In genomic region chr6:113048741-113049140, GRCh38 we compare ENCODE assay signal across 26 cellular contexts.
DNase-seq lines count a peak whose midpoint lies in the region; ATAC-seq, FAIRE-seq and TF ChIP-seq lines count a peak whose summit lies in the region.
"Had no signal": no experiment of that assay in that cellular context is flagged by ENCODE, and none has a peak within 500 bp of the region (broad histone marks: within the 10 kb centered on the region; RNA-seq: fewer than 3 reads in every experiment).

No MANE protein-coding gene starts in this region.

- ATAC-seq in right lobe of liver = no peak
- ATAC-seq: GM23338, HCT116, Right ventricle myocardium inferior had no signal

- no peak overlapping the region for H3K27ac Mint-ChIP-seq in astrocyte (ENCODE audit: unreplicated experiment)
- H3K27ac Mint-ChIP-seq: CD4-positive, CD25-positive, alpha-beta regulatory T cell; IgD-negative memory B cell had no signal

- FAIRE-seq in astrocyte (lab: Jason Lieb, UNC) (no peak), H1 (lab: Jason Lieb, UNC) (no peak)
- FAIRE-seq: G401.6, GM18507, HTR-8/SVneo, RCC 7860 had no signal

- no peaks in the 10 kb centered on the region for H3K79me1 ChIP-seq in H1 (ENCODE audit: low read depth, low read length)

- DNase-seq in HCEC 1CT = peak; percentile 23
- DNase-seq in astrocyte (ENCODE audit: low read depth) = peak; percentile 18
- DNase-seq in H1 (ENCODE audit: low read depth in 1 of 2, low spot score in 2 of 2) = no peak
- peak; percentile 43 for DNase-seq in iris pigment epithelial cell (ENCODE audit: low read depth)
- DNase-seq in middle frontal gyrus (ENCODE audit: extremely low spot score, low spot score) = no peak
- DNase-seq in NCI-H446 (lab: John Stamatoyannopoulos, UW) = no peak
- DNase-seq in G401 (ENCODE audit: low spot score) = no peak
- DNase-seq in right lobe of liver = no peak
- DNase-seq: CD4-positive, CD25-positive, alpha-beta regulatory T cell; COR-L47; DMS79 treated with DMSO at 0.1 percent for 48 hours; Karpas-422; MV-4-11; NCI-H1105 treated with DMSO at 0.1 percent for 48 hours; NCI-H2029 treated with DMSO at 0.1 percent for 48 hours; NCI-H345; NCI-H524 treated with DMSO at 0.1 percent for 48 hours had no signal

- H2BK15ac ChIP-seq in H1 (ENCODE audit: low read length) = no peak overlapping the region

- H3K4me3 ChIP-seq in astrocyte (ENCODE audit: insufficient read depth, low read depth, low read length) (no peak overlapping the region), H1 (ENCODE audit: extremely low read depth in 1 of 4, insufficient read depth in 2 of 4, low read depth in 3 of 4, low read length in 4 of 4) (no peak overlapping the region), right lobe of liver (no peak overlapping the region)
- H3K4me3 ChIP-seq: GM23338, SK-N-MC had no signal

- H4K5ac ChIP-seq in H1 (ENCODE audit: insufficient read length, low read depth, low read length) = no peak overlapping the region

- no peak overlapping the region for H2BK12ac ChIP-seq in H1 (ENCODE audit: low read depth, low read length)

- TF ChIP-seq CTCF in astrocyte (IDR thresholded peaks at IDR 0.05; ENCODE audit: insufficient read depth, low read depth, low read length) (no peak), H1 (IDR thresholded peaks at IDR 0.05; ENCODE audit: control extremely low read depth in 1 of 3, insufficient read depth in 1 of 3, low read depth in 1 of 3, low read length in 3 of 3) (no peak), right lobe of liver (IDR thresholded peaks at IDR 0.05) (no peak)

- H2BK120ac ChIP-seq in H1 (replicated peaks; ENCODE audit: low read depth, low read length) = no peak overlapping the region

- no peak overlapping the region for H2AK5ac ChIP-seq in H1 (ENCODE audit: low read depth, low read length)

- no peak overlapping the region for H4K91ac ChIP-seq in H1 (replicated peaks; ENCODE audit: insufficient read length, low read length)

- in situ Hi-C loops in G401 (cut with HindIII; ENCODE audit: low sequenced_read_pairs) = no loop called here

- H3K4me1 ChIP-seq in astrocyte (ENCODE audit: insufficient read depth, low read length) = peaks cover 31% of the 10 kb centered on the region
- peaks cover 0 to 5% (median 0%) of the 10 kb centered on the region in 4 experiments; a peak in 1 of 7 replicates for H3K4me1 ChIP-seq in H1 (replicated peaks in 1 of 4; ENCODE audit: control insufficient read depth in 3 of 4, insufficient read depth in 4 of 4, low read length in 3 of 4)
- no peaks in the 10 kb centered on the region for H3K4me1 ChIP-seq in right lobe of liver

- no peak overlapping the region for H3K23ac ChIP-seq in H1 (ENCODE audit: insufficient read length)

- H3K56ac ChIP-seq in H1 (replicated peaks; ENCODE audit: insufficient read length, low read depth, low read length) = no peak overlapping the region

- H3K9ac ChIP-seq in astrocyte (ENCODE audit: low read length) (no peak overlapping the region), H1 (replicated peaks in 1 of 4; ENCODE audit: extremely low read depth in 1 of 4, low read depth in 3 of 4, low read length in 3 of 4) (no peak overlapping the region)

- no peaks in the 10 kb centered on the region for H3K9me3 Mint-ChIP-seq in astrocyte (ENCODE audit: unreplicated experiment)
- H3K9me3 Mint-ChIP-seq: GM23338, IgD-negative memory B cell had no signal

- WGBS in H1 (ENCODE audit: extremely low coverage in 1 of 2, insufficient coverage in 1 of 2, insufficient read length in 1 of 2, insufficient replicate concordance in 2 of 2, low coverage in 1 of 2, low lambda C conversion rate in 2 of 2, missing lambda C conversion rate in 1 of 2), 2 experiments = 96% methylated on average over 3 of the region's 3 CpGs; no CpG with 5 or more reads in 1 of the 2 experiments
- WGBS in right lobe of liver (ENCODE audit: insufficient coverage, low coverage, low lambda C conversion rate, missing lambda C conversion rate) = 43% methylated on average over 3 of the region's 3 CpGs

- POLR2A ChIA-PET in H1 (lab: Charles Lee; ENCODE audit: partially characterized antibody) = no interaction called here

- H3K36me3 Mint-ChIP-seq in astrocyte (ENCODE audit: low read depth, unreplicated experiment) = no peaks in the 10 kb centered on the region
- H3K36me3 Mint-ChIP-seq: CD4-positive, CD25-positive, alpha-beta regulatory T cell; IgD-negative memory B cell had no signal

- H3K4ac ChIP-seq in H1 (replicated peaks; ENCODE audit: insufficient read length, low read depth, low read length) = no peak overlapping the region

- no peak for TF ChIP-seq RAD21 in H1 (IDR thresholded peaks at IDR 0.05 in 1 of 2, conservative IDR thresholded peaks at IDR 0.05 in 1 of 2; ENCODE audit: low read depth in 2 of 2, low read length in 2 of 2)

- no peak overlapping the region for H2AFZ ChIP-seq in astrocyte (ENCODE audit: low read depth, low read length)
- 0 out of 2 replicates have a peak overlapping the region, but pooled peaks have one; percentile 3 for H2AFZ ChIP-seq in H1 (ENCODE audit: low read length)

- no peak overlapping the region for H3K4me3 Mint-ChIP-seq in astrocyte (ENCODE audit: unreplicated experiment)
- H3K4me3 Mint-ChIP-seq: CD4-positive, CD25-positive, alpha-beta regulatory T cell; GM23338; IgD-negative memory B cell had no signal

- H2BK20ac ChIP-seq in H1 (ENCODE audit: low read length) = no peak overlapping the region

- intact Hi-C loops in right lobe of liver (cut with DNase I) = no loop called here

- H3K27me3 ChIP-seq in astrocyte (ENCODE audit: insufficient read depth, low read length) (no peaks in the 10 kb centered on the region), H1 (replicated peaks in 1 of 4; ENCODE audit: control insufficient read depth in 3 of 4, extremely low read depth in 1 of 4, insufficient read depth in 3 of 4, low read length in 3 of 4) (no peaks in the 10 kb centered on the region), right lobe of liver (no peaks in the 10 kb centered on the region)

- H3K23me2 ChIP-seq in H1 (ENCODE audit: low read depth, low read length) = no peaks in the 10 kb centered on the region

- CTCF ChIA-PET in H1 (lab: Charles Lee; ENCODE audit: partially characterized antibody) = interaction anchor here (0.8 kb wide), 1 partner anchor 18 kb away, joined by 3 read pairs; no protein-coding TSS in a partner anchor

- H3K18ac ChIP-seq in H1 (ENCODE audit: extremely low read depth, low read length) = no peak overlapping the region

- no peaks in the 10 kb centered on the region for H3K79me2 ChIP-seq in astrocyte (ENCODE audit: insufficient read depth, low read length)
- no peaks in the 10 kb centered on the region for H3K79me2 ChIP-seq in H1 (ENCODE audit: control insufficient read depth in 1 of 2, insufficient read depth in 2 of 2, low read length in 2 of 2)

- H3K9me3 ChIP-seq in astrocyte (ENCODE audit: insufficient read depth, low read depth, low read length) (no peaks in the 10 kb centered on the region), H1 (ENCODE audit: insufficient read depth in 2 of 2, low read depth in 1 of 2, low read length in 1 of 2) (no peaks in the 10 kb centered on the region), right lobe of liver (no peaks in the 10 kb centered on the region)

- peaks cover 21% of the 10 kb centered on the region for H3K4me1 Mint-ChIP-seq in astrocyte (ENCODE audit: low read depth, unreplicated experiment)
- H3K4me1 Mint-ChIP-seq: CD4-positive, CD25-positive, alpha-beta regulatory T cell; IgD-negative memory B cell had no signal

- H3K4me2 ChIP-seq in astrocyte (ENCODE audit: low read length) = no peak overlapping the region
- no peak overlapping the region for H3K4me2 ChIP-seq in H1 (ENCODE audit: insufficient read depth in 1 of 2, low read depth in 2 of 2, low read length in 2 of 2)
- H3K4me2 ChIP-seq: GM23338 had no signal

- H4K20me1 ChIP-seq in astrocyte (ENCODE audit: insufficient read depth, low read length) = no peaks in the 10 kb centered on the region
- no peaks in the 10 kb centered on the region for H4K20me1 ChIP-seq in H1 (replicated peaks in 1 of 2; ENCODE audit: control insufficient read depth in 1 of 2, insufficient read depth in 2 of 2, low read length in 2 of 2)

- no peak for TF ChIP-seq POLR2A in H1 (IDR thresholded peaks at IDR 0.05; ENCODE audit: control extremely low read depth in 1 of 2, low read depth in 2 of 2, low read length in 2 of 2)
- no peak for TF ChIP-seq POLR2A in right lobe of liver (IDR thresholded peaks at IDR 0.05)

- H3K27ac ChIP-seq in astrocyte (ENCODE audit: low read depth, low read length) (no peak overlapping the region), H1 (ENCODE audit: low read depth, low read length) (no peak overlapping the region), right lobe of liver (no peak overlapping the region)
- H3K27ac ChIP-seq: SK-N-MC had no signal

- H3K36me3 ChIP-seq in astrocyte (ENCODE audit: insufficient read depth, low read length) (no peaks in the 10 kb centered on the region), H1 (ENCODE audit: control insufficient read depth in 2 of 4, insufficient read depth in 4 of 4, low read length in 3 of 4) (no peaks in the 10 kb centered on the region), right lobe of liver (no peaks in the 10 kb centered on the region)

- H4K8ac ChIP-seq in H1 (ENCODE audit: extremely low read depth, insufficient read depth, low read length) = no peak overlapping the region

- TF ChIP-seq EP300 in H1 (IDR thresholded peaks at IDR 0.05; ENCODE audit: borderline replicate concordance in 1 of 2, low read depth in 2 of 2, low read length in 2 of 2) = no peak

- no peak overlapping the region for H2BK5ac ChIP-seq in H1 (ENCODE audit: low read depth, low read length)

- no peak overlapping the region for H3K14ac ChIP-seq in H1 (ENCODE audit: insufficient read length)

- H3K27me3 Mint-ChIP-seq in astrocyte (ENCODE audit: low read depth, unreplicated experiment) = no peaks in the 10 kb centered on the region
- H3K27me3 Mint-ChIP-seq: CD4-positive, CD25-positive, alpha-beta regulatory T cell; IgD-negative memory B cell had no signal

TF ChIP-seq in H1, 55 proteins besides CTCF, POLR2A, EP300 and RAD21 (continues in another document):
- no peak for TF ChIP-seq GABPA (IDR thresholded peaks at IDR 0.05; ENCODE audit: borderline replicate concordance, insufficient read depth, low read length)
- TF ChIP-seq BCL11A (IDR thresholded peaks at IDR 0.05; ENCODE audit: low read depth in 2 of 2, low read length in 2 of 2) = no peak
- TF ChIP-seq CBX8 (IDR thresholded peaks at IDR 0.05; ENCODE audit: borderline replicate concordance, low read depth, low read length) = no peak
- TF ChIP-seq SAP30 (IDR thresholded peaks at IDR 0.05; ENCODE audit: insufficient read depth, insufficient replicate concordance, low read length) = no peak
- TF ChIP-seq POU5F1 (IDR thresholded peaks at IDR 0.05; ENCODE audit: low read depth, low read length) = no peak
- TF ChIP-seq TBP (IDR thresholded peaks at IDR 0.05; ENCODE audit: low read depth, low read length) = no peak
- TF ChIP-seq SP4 (IDR thresholded peaks at IDR 0.05; ENCODE audit: low read length) = no peak
- no peak for TF ChIP-seq JUND (IDR thresholded peaks at IDR 0.05; ENCODE audit: low read length)
- TF ChIP-seq SUZ12 (IDR thresholded peaks at IDR 0.05; ENCODE audit: low read length) = no peak
- no peak for TF ChIP-seq GTF2F1 (IDR thresholded peaks at IDR 0.05; ENCODE audit: borderline replicate concordance, low read depth, low read length)
- no peak for TF ChIP-seq KDM5A (IDR thresholded peaks at IDR 0.05; ENCODE audit: low read length)
- no peak for TF ChIP-seq CEBPB (IDR thresholded peaks at IDR 0.05; ENCODE audit: low read depth, low read length)

Comparison
In these comparisons a context has a peak if more than half of its experiments do, and no peak if none do; other contexts are left out.
1. DNase-seq: peak in HCEC 1CT (single experiment), astrocyte (single experiment) and iris pigment epithelial cell (single experiment); none in H1 (0 of 2), middle frontal gyrus (single experiment), NCI-H446 (0 of 2), G401 (single experiment) and right lobe of liver (0 of 3).